In genomic region chr7:73827568-73828106, GRCh38 we compare ENCODE assay signal across 8 cellular contexts. TPM values are rescaled to one million over a fixed set of nuclear protein-coding genes. Genes with fewer than 3 reads are reported as not detected.
A peak's percentile ranks its signal among the peaks of the same experiment; 100 is the strongest.
DNase-seq lines count a peak whose midpoint lies in the region; ATAC-seq and TF ChIP-seq lines count a peak whose summit lies in the region.
"Had no signal": no experiment of that assay in that cellular context is flagged by ENCODE, and none has a peak within 500 bp of the region (broad histone marks: within the 10 kb centered on the region; RNA-seq: fewer than 3 reads in every experiment).

No MANE protein-coding gene starts in this region.

- POLR2A ChIA-PET in IMR-90 (lab: Charles Lee; ENCODE audit: unreplicated experiment): interaction anchor here (0.6 kb wide), 1 partner anchor 15 kb away, joined by 3 read pairs; no protein-coding TSS in a partner anchor

- dilution Hi-C loops in IMR-90 (cut with HindIII; ENCODE audit: low sequenced_read_pairs, unreplicated experiment): no loop called here

- H3K23ac ChIP-seq in IMR-90 (ENCODE audit: low read depth, low read length): no peak overlapping the region

- H2BK120ac ChIP-seq in IMR-90 (ENCODE audit: low read depth, low read length): peak overlapping the region; percentile 61

- no peaks in the 10 kb centered on the region for H3K36me3 Mint-ChIP-seq in stimulated activated effector memory CD8-positive, alpha-beta T cell treated with anti-CD3 and anti-CD28 coated beads, Interleukin-12 subunit alpha, Interleukin-12 subunit beta, amount 100 ng/mL, for 72 hours

- no peaks in the 10 kb centered on the region for H3K36me3 ChIP-seq in IMR-90 (ENCODE audit: control insufficient read depth, insufficient read depth, low read length)

- H3K14ac ChIP-seq in IMR-90 (replicated peaks; ENCODE audit: low read depth, low read length): no peak overlapping the region

- intact Hi-C loops in IMR-90 (cut with micrococcal nuclease): no loop called here

- no peaks in the 10 kb centered on the region for H3K9me3 Mint-ChIP-seq in stimulated activated effector memory CD8-positive, alpha-beta T cell treated with anti-CD3 and anti-CD28 coated beads, Interleukin-12 subunit alpha, Interleukin-12 subunit beta, amount 100 ng/mL, for 72 hours

- WGBS in IMR-90 (ENCODE audit: extremely low coverage in 2 of 2, insufficient read length in 1 of 2), 2 experiments: 50% methylated on average over 3 of the region's 11 CpGs; no CpG with 5 or more reads in 1 of the 2 experiments

- H4K8ac ChIP-seq in IMR-90 (ENCODE audit: low read depth in 2 of 2, low read length in 2 of 2): peak overlapping the region in 1 of 2 experiments; percentile 10; a peak in 1 of 4 replicates

- H3K9ac ChIP-seq in IMR-90 (ENCODE audit: low read depth, low read length): no peak overlapping the region

- no peak overlapping the region for H3K27ac ChIP-seq in IMR-90 (ENCODE audit: insufficient read depth, low read length)
- H3K27ac ChIP-seq in epithelial cell of prostate: peak overlapping the region; percentile 91

- H3K18ac ChIP-seq in IMR-90 (ENCODE audit: low read depth, low read length): no peak overlapping the region

- H3K4ac ChIP-seq in IMR-90 (ENCODE audit: low read depth, low read length): peak overlapping the region; percentile 43

- no peak for TF ChIP-seq RAD21 in IMR-90 (IDR thresholded peaks at IDR 0.05; ENCODE audit: low read length)

- no peak for TF ChIP-seq CTCF in IMR-90 (conservative IDR thresholded peaks at IDR 0.05; ENCODE audit: low read depth, low read length)

- peak overlapping the region; percentile 77 for H2AK9ac ChIP-seq in IMR-90 (replicated peaks; ENCODE audit: low read depth, low read length, poor library complexity)

- H3K56ac ChIP-seq in IMR-90 (ENCODE audit: extremely low read depth, insufficient read depth, low read length): no peak overlapping the region

- peak overlapping the region; percentile 17 for H2AK5ac ChIP-seq in IMR-90 (ENCODE audit: low read depth, low read length)

- peak overlapping the region; percentile 46 for H3K27ac Mint-ChIP-seq in stimulated activated effector memory CD8-positive, alpha-beta T cell treated with anti-CD3 and anti-CD28 coated beads, Interleukin-12 subunit alpha, Interleukin-12 subunit beta, amount 100 ng/mL, for 72 hours

- ATAC-seq in IMR-90 (ENCODE audit: low read depth) (no peak), GM21423 (IDR thresholded peaks at IDR 0.05; ENCODE audit: unreplicated experiment) (no peak)
- ATAC-seq in stimulated activated effector memory CD8-positive, alpha-beta T cell treated with anti-CD3 and anti-CD28 coated beads, Interleukin-12 subunit alpha, Interleukin-12 subunit beta, amount 100 ng/mL, for 72 hours: no peak

- peak overlapping the region; percentile 1 for H2AFZ ChIP-seq in IMR-90 (replicated peaks; ENCODE audit: low read length, poor library complexity)

- no peak overlapping the region for H2BK5ac ChIP-seq in IMR-90 (ENCODE audit: low read depth, low read length, poor library complexity, severe bottlenecking)

- H4K20me1 ChIP-seq in IMR-90 (ENCODE audit: insufficient read depth, low read length): no peaks in the 10 kb centered on the region

- in situ Hi-C loops in IMR-90 (cut with MboI; ENCODE audit: low sequenced_read_pairs): no loop called here

- H4K5ac ChIP-seq in IMR-90 (ENCODE audit: low read depth, low read length): no peak overlapping the region

- DNase-seq in IMR-90 (no peak), NCI-H526 treated with DMSO at 0.1 percent for 48 hours (lab: John Stamatoyannopoulos, UW) (peak; percentile 91), epithelial cell of prostate (ENCODE audit: low read depth, low spot score) (no peak), germinal center (ENCODE audit: low spot score) (no peak)
- DNase-seq in stimulated activated effector memory CD8-positive, alpha-beta T cell treated with anti-CD3 and anti-CD28 coated beads, Interleukin-12 subunit alpha, Interleukin-12 subunit beta, amount 100 ng/mL, for 72 hours (ENCODE audit: low spot score in 2 of 2): no peak
- no peak for DNase-seq in stimulated activated CD4-positive, alpha-beta T cell treated with anti-CD3 and anti-CD28 coated beads, Interleukin-1b, Interleukin-23, amount 100 ng/mL, for 48 hours

- H2BK20ac ChIP-seq in IMR-90 (ENCODE audit: low read depth, low read length): no peak overlapping the region

- H3K4me1 ChIP-seq in IMR-90 (ENCODE audit: control insufficient read depth, insufficient read depth, low read length): peaks cover 18% of the 10 kb centered on the region

- peaks cover 0 to 7% of the 10 kb centered on the region in 2 experiments; a peak in 1 of 4 replicates for H3K79me1 ChIP-seq in IMR-90 (ENCODE audit: low read depth in 1 of 2, low read length in 2 of 2)

- no peak overlapping the region for H3K4me3 Mint-ChIP-seq in stimulated activated effector memory CD8-positive, alpha-beta T cell treated with anti-CD3 and anti-CD28 coated beads, Interleukin-12 subunit alpha, Interleukin-12 subunit beta, amount 100 ng/mL, for 72 hours

- H3K27me3 ChIP-seq in IMR-90 (ENCODE audit: control insufficient read depth, insufficient read depth, low read length): no peaks in the 10 kb centered on the region

- H3K4me3 ChIP-seq in IMR-90 (ENCODE audit: insufficient read depth, low read depth, low read length): no peak overlapping the region
- H3K4me3 ChIP-seq: skin epidermis had no signal

- no TSS peak for BruUV-seq in IMR-90 (replicated peaks; lab: Mats Ljungman, UMichigan)

- H2BK15ac ChIP-seq in IMR-90 (ENCODE audit: low read depth, low read length): peak overlapping the region; percentile 74; the same call in 1 of the 3 replicates

- H3K9me3 ChIP-seq in IMR-90 (ENCODE audit: control insufficient read depth, insufficient read depth, low read length): no peaks in the 10 kb centered on the region

- no peak for TF ChIP-seq POLR2A in IMR-90 (IDR thresholded peaks at IDR 0.05; ENCODE audit: low read depth, low read length)

- no peak overlapping the region for H4K91ac ChIP-seq in IMR-90 (ENCODE audit: insufficient read depth, low read depth, low read length)

- CTCF ChIA-PET in IMR-90 (lab: Yijun Ruan, JAX): no interaction called here

- H3K4me2 ChIP-seq in IMR-90 (ENCODE audit: low read depth, low read length): no peak overlapping the region

- H3K4me1 Mint-ChIP-seq in stimulated activated effector memory CD8-positive, alpha-beta T cell treated with anti-CD3 and anti-CD28 coated beads, Interleukin-12 subunit alpha, Interleukin-12 subunit beta, amount 100 ng/mL, for 72 hours: peaks cover 27% of the 10 kb centered on the region

- peaks cover 35% of the 10 kb centered on the region for H3K9me1 ChIP-seq in IMR-90 (ENCODE audit: insufficient read depth, low read length)

TF ChIP-seq in IMR-90, 13 proteins besides CTCF, POLR2A, EP300 and RAD21:
- no peak for TF ChIP-seq CHD1 (IDR thresholded peaks at IDR 0.05; ENCODE audit: low read depth, low read length)
TF ChIP-seq in IMR-90: peak in this region for 0.

RNA-seq across cellular contexts. Expression of gene CLDN4, which starts 3.2 kb away (rescaled TPM):
- 2.9 and 3.9 TPM in 2 replicates for total RNA-seq in IMR-90 (2012; rRNA removed)
- 3.8 and 4.4 TPM in 2 replicates for polyA plus RNA-seq in IMR-90 (2012; rRNA removed)
- polyA plus RNA-seq in IMR-90 (2012; cell fraction: cytosol; rRNA removed): 2.4 and 4.7 TPM in 2 replicates
- polyA plus RNA-seq in IMR-90 (2012; cell fraction: nucleus; rRNA removed; ENCODE audit: low replicate concordance): 1.9 and 4.8 TPM in 2 replicates

RNA-seq across cellular contexts. Expression of gene METTL27, which starts 14.7 kb away (rescaled TPM):
- 1.7 and 2.3 TPM in 2 replicates for total RNA-seq in IMR-90 (2012; rRNA removed)
- 4.3 and 5.2 TPM in 2 replicates for polyA plus RNA-seq in IMR-90 (2012; rRNA removed)
- polyA plus RNA-seq in IMR-90 (2012; cell fraction: cytosol; rRNA removed): 5.0 and 8.7 TPM in 2 replicates
- polyA plus RNA-seq in IMR-90 (2012; cell fraction: nucleus; rRNA removed; ENCODE audit: low replicate concordance): 4.1 and 6.2 TPM in 2 replicates

RNA-seq across cellular contexts. Expression of gene TMEM270, which starts 33.3 kb away (rescaled TPM):
- not detected in 2 replicates for total RNA-seq in IMR-90 (2012; rRNA removed)
- polyA plus RNA-seq in IMR-90 (2012; rRNA removed): 0.17 TPM in 1 of 2 replicates, not detected in the other
- polyA plus RNA-seq in IMR-90 (2012; cell fraction: cytosol; rRNA removed): 0.19 TPM in 1 of 2 replicates, not detected in the other
- polyA plus RNA-seq in IMR-90 (2012; cell fraction: nucleus; rRNA removed; ENCODE audit: low replicate concordance): not detected in 2 replicates

RNA-seq across cellular contexts. Expression of gene CLDN3, which starts 57.6 kb away (rescaled TPM):
- total RNA-seq in IMR-90 (2012; rRNA removed): 0.18 TPM in 1 of 2 replicates, not detected in the other
- polyA plus RNA-seq in IMR-90 (2012; rRNA removed): 0.12 and 0.16 TPM in 2 replicates
- 0.30 and 0.37 TPM in 2 replicates for polyA plus RNA-seq in IMR-90 (2012; cell fraction: cytosol; rRNA removed)
- 0.12 TPM in 1 of 2 replicates, not detected in the other for polyA plus RNA-seq in IMR-90 (2012; cell fraction: nucleus; rRNA removed; ENCODE audit: low replicate concordance)
